In genomic region chr21:25862596-25862995, GRCh38 we compare ENCODE assay signal across 8 cellular contexts.
A peak's percentile ranks its signal among the peaks of the same experiment; 100 is the strongest.
DNase-seq lines count a peak whose midpoint lies in the region; ATAC-seq and TF ChIP-seq lines count a peak whose summit lies in the region.

No MANE protein-coding gene starts in this region.

- DNase-seq in EL: peak; percentile 30
- peak; percentile 34 for DNase-seq in SKM-1 treated with dmso at 0.1 percent for 144 hours (lab: John Stamatoyannopoulos, UW; ENCODE audit: unreplicated experiment)
- no peak for DNase-seq in stomach
- no peak for DNase-seq in right cardiac atrium
- no peak for DNase-seq in amniotic stem cell (lab: John Stamatoyannopoulos, UW)

- no peaks in the 10 kb centered on the region for H3K4me1 ChIP-seq in gastroesophageal sphincter
- H3K4me1 ChIP-seq in stomach: no peaks in the 10 kb centered on the region
- H3K4me1 ChIP-seq in right cardiac atrium (ENCODE audit: control insufficient read depth, insufficient read depth, low read length): no peaks in the 10 kb centered on the region

- 40 to 44% methylated on average over 1 of the region's 1 CpG for WGBS in gastroesophageal sphincter (ENCODE audit: low coverage in 1 of 2), 2 donors
- WGBS in stomach, 5 donors: 39 to 46% (median 45%) methylated on average over 1 of the region's 1 CpG
- WGBS in right cardiac atrium: 43% methylated on average over 1 of the region's 1 CpG

- no peaks in the 10 kb centered on the region for H3K9me3 ChIP-seq in gastroesophageal sphincter
- no peaks in the 10 kb centered on the region for H3K9me3 ChIP-seq in stomach
- H3K9me3 ChIP-seq in right cardiac atrium (ENCODE audit: control insufficient read depth, low read length): no peaks in the 10 kb centered on the region

- peak; percentile 61 for ATAC-seq in HG02938 (IDR thresholded peaks at IDR 0.05; ENCODE audit: unreplicated experiment)
- no peak for ATAC-seq in gastroesophageal sphincter
- ATAC-seq in right cardiac atrium: no peak

- TF ChIP-seq EP300 in gastroesophageal sphincter (IDR thresholded peaks at IDR 0.05): no peak
- TF ChIP-seq EP300 in stomach (IDR thresholded peaks at IDR 0.05): no peak

- TF ChIP-seq POLR2A in gastroesophageal sphincter (IDR thresholded peaks at IDR 0.05) (no peak), stomach (IDR thresholded peaks at IDR 0.05) (no peak)

- H3K27me3 ChIP-seq in gastroesophageal sphincter: no peaks in the 10 kb centered on the region
- H3K27me3 ChIP-seq in stomach: no peaks in the 10 kb centered on the region
- no peaks in the 10 kb centered on the region for H3K27me3 ChIP-seq in right cardiac atrium (ENCODE audit: control insufficient read depth, insufficient read depth)

- H3K4me3 ChIP-seq in gastroesophageal sphincter (no peak overlapping the region), stomach (no peak overlapping the region), right cardiac atrium (ENCODE audit: low read length) (no peak overlapping the region)

- intact Hi-C loops in stomach (cut with DNase I; ENCODE audit: low total_unique reads) (no loop called here), right cardiac atrium (cut with DNase I) (no loop called here)

- TF ChIP-seq CTCF in 22Rv1 (IDR thresholded peaks at IDR 0.05) (peak; percentile 89), gastroesophageal sphincter (IDR thresholded peaks at IDR 0.05) (peak; percentile 18 to 61 (median 29)), stomach (IDR thresholded peaks at IDR 0.05) (peak in 3 of 7 experiments; percentile 33 to 54 (median 45))

- H3K27ac ChIP-seq in 22Rv1 (no peak overlapping the region), gastroesophageal sphincter (no peak overlapping the region), stomach (no peak overlapping the region), right cardiac atrium (ENCODE audit: low read length) (no peak overlapping the region)

- H3K36me3 ChIP-seq in gastroesophageal sphincter (no peaks in the 10 kb centered on the region), stomach (no peaks in the 10 kb centered on the region)

Comparison
In these comparisons a context has a peak if more than half of its experiments do, and no peak if none do; other contexts are left out.
1. DNase-seq: peak in EL (single experiment) and SKM-1 treated with dmso at 0.1 percent for 144 hours (single experiment); none in stomach (single experiment), right cardiac atrium (0 of 3) and amniotic stem cell (single experiment).